13 cellular contexts compared by ENCODE assay signal in genomic region chr7:140678816-140679130, GRCh38. TPM values are rescaled to one million over a fixed set of nuclear protein-coding genes. Genes with fewer than 3 reads are reported as not detected.
DNase-seq lines count a peak whose midpoint lies in the region; ATAC-seq, FAIRE-seq and TF ChIP-seq lines count a peak whose summit lies in the region.
"Had no signal": no experiment of that assay in that cellular context is flagged by ENCODE, and none has a peak within 500 bp of the region (broad histone marks: within the 10 kb centered on the region; RNA-seq: fewer than 3 reads in every experiment).

No MANE protein-coding gene starts in this region.

- no peak overlapping the region for H3K27ac Mint-ChIP-seq in stimulated activated naive CD8-positive, alpha-beta T cell treated with anti-CD3 and anti-CD28 coated beads, Interleukin-15, amount 100 ng/mL, for 72 hours
- H3K27ac Mint-ChIP-seq: IgD-negative memory B cell had no signal

- no peak overlapping the region for H3K9ac ChIP-seq in kidney (ENCODE audit: low read length in 2 of 2)
- H3K9ac ChIP-seq: GM23248 had no signal

- no peak for TF ChIP-seq EP300 in stomach (IDR thresholded peaks at IDR 0.05)

- no peak for TF ChIP-seq POLR2A in stomach (IDR thresholded peaks at IDR 0.05)

- no peak for TF ChIP-seq CTCF in kidney (IDR thresholded peaks at IDR 0.05; ENCODE audit: borderline replicate concordance, extremely low read depth, insufficient read depth)
- no peak for TF ChIP-seq CTCF in stomach (IDR thresholded peaks at IDR 0.05)
- no peak for TF ChIP-seq CTCF in GM20000 (IDR thresholded peaks at IDR 0.05; ENCODE audit: extremely low read depth, missing control alignments)

- DNase-seq in stimulated activated naive CD8-positive, alpha-beta T cell treated with anti-CD3 and anti-CD28 coated beads, Interleukin-15, amount 100 ng/mL, for 72 hours: no peak
- no peak for DNase-seq in stimulated activated naive CD8-positive, alpha-beta T cell treated with anti-CD3 and anti-CD28 coated beads, Interleukin-15, Interleukin-2, amounts not matched to agents 100 U/mL and 50 U/mL, for 24 hours
- DNase-seq in kidney: peak; percentile 46
- peak; percentile 11 for DNase-seq in stomach
- no peak for DNase-seq in GM20000 (ENCODE audit: low spot score)
- DNase-seq in HTR-8/SVneo (ENCODE audit: insufficient read length, low spot score): no peak
- DNase-seq: DMS53, GF-D8, GM23248 had no signal

- H3K4me1 Mint-ChIP-seq in stimulated activated naive CD8-positive, alpha-beta T cell treated with anti-CD3 and anti-CD28 coated beads, Interleukin-15, amount 100 ng/mL, for 72 hours: peaks cover 40% of the 10 kb centered on the region

- no peak overlapping the region for H3K27ac ChIP-seq in kidney (ENCODE audit: low read depth in 2 of 2, low read length in 2 of 2)
- no peak overlapping the region for H3K27ac ChIP-seq in stomach
- H3K27ac ChIP-seq: A549, GM23248 had no signal

- H3K36me3 ChIP-seq in kidney (ENCODE audit: control insufficient read depth in 1 of 2, insufficient read depth in 2 of 2, low read length in 2 of 2): peaks cover 3 to 9% of the 10 kb centered on the region in 2 donors
- peaks cover 20 to 69% (median 55%) of the 10 kb centered on the region in 4 donors for H3K36me3 ChIP-seq in stomach

- no peaks in the 10 kb centered on the region for H3K27me3 Mint-ChIP-seq in stimulated activated naive CD8-positive, alpha-beta T cell treated with anti-CD3 and anti-CD28 coated beads, Interleukin-15, amount 100 ng/mL, for 72 hours
- H3K27me3 Mint-ChIP-seq: IgD-negative memory B cell had no signal

- H3K4me3 ChIP-seq in kidney (ENCODE audit: low read length in 2 of 2): no peak overlapping the region
- no peak overlapping the region for H3K4me3 ChIP-seq in stomach
- H3K4me3 ChIP-seq: A549, GM23248 had no signal

- WGBS in stomach, 5 donors: 95 to 99% (median 98%) methylated on average over 7 of the region's 7 CpGs

- H3K9me3 Mint-ChIP-seq in stimulated activated naive CD8-positive, alpha-beta T cell treated with anti-CD3 and anti-CD28 coated beads, Interleukin-15, amount 100 ng/mL, for 72 hours: no peaks in the 10 kb centered on the region
- H3K9me3 Mint-ChIP-seq: IgD-negative memory B cell had no signal

- no peaks in the 10 kb centered on the region for H3K27me3 ChIP-seq in stomach

- FAIRE-seq in kidney (lab: Jason Lieb, UNC): no peak
- FAIRE-seq in HTR-8/SVneo (lab: Jason Lieb, UNC): no peak
- FAIRE-seq: A549, GM19239, H54 had no signal

- H3K9me3 ChIP-seq in kidney (ENCODE audit: control insufficient read depth in 1 of 2, low read length in 2 of 2): no peaks in the 10 kb centered on the region
- H3K9me3 ChIP-seq in stomach: no peaks in the 10 kb centered on the region
- H3K9me3 ChIP-seq: A549 had no signal

- intact Hi-C loops in kidney (cut with DNase I) (no loop called here), stomach (cut with DNase I; ENCODE audit: low total_unique reads) (no loop called here)

- H3K4me1 ChIP-seq in kidney (ENCODE audit: control insufficient read depth in 1 of 2, insufficient read depth in 1 of 2, low read depth in 1 of 2, low read length in 2 of 2) (peaks cover 0 to 12% of the 10 kb centered on the region in 2 donors), stomach (peaks cover 14 to 25% (median 19%) of the 10 kb centered on the region in 4 donors)

- ATAC-seq in stimulated activated naive CD8-positive, alpha-beta T cell treated with anti-CD3 and anti-CD28 coated beads, Interleukin-15, amount 100 ng/mL, for 72 hours: peak; percentile 41
- no peak for ATAC-seq in stimulated activated naive CD8-positive, alpha-beta T cell treated with anti-CD3 and anti-CD28 coated beads, Interleukin-15, Interleukin-2, amounts not matched to agents 100 U/mL and 50 U/mL, for 24 hours
- ATAC-seq: A549 had no signal

- H3K4me3 Mint-ChIP-seq in stimulated activated naive CD8-positive, alpha-beta T cell treated with anti-CD3 and anti-CD28 coated beads, Interleukin-15, amount 100 ng/mL, for 72 hours: no peak overlapping the region

RNA-seq across cellular contexts. Expression of gene ADCK2, which starts 6.0 kb away (rescaled TPM):
- total RNA-seq in kidney (18.7 TPM), stomach (10 to 100 TPM in 4 of 5 donors, 1 to 10 TPM in 1; 2.7 to 62.3 (median 22.0) TPM)
- polyA plus RNA-seq in kidney (ENCODE audit: insufficient read depth, low read depth, low replicate concordance) (18.8 TPM), stomach (10 to 100 TPM in 2 of 3 donors, 1 to 10 TPM in 1; 8.7 to 20.9 (median 10.5) TPM)

RNA-seq across cellular contexts. Expression of gene NDUFB2, which starts 17.7 kb away (rescaled TPM):
- total RNA-seq in kidney (255 TPM), stomach (100 to 1,000 TPM in 1 of 5 donors, 10 to 100 TPM in 4; 25.2 to 104 (median 89.3) TPM)
- polyA plus RNA-seq in kidney (ENCODE audit: insufficient read depth, low read depth, low replicate concordance) (998 TPM), stomach (100 to 1,000 TPM; 311 to 608 (median 464) TPM)

RNA-seq across cellular contexts. Expression of gene DENND2A, which starts 38.2 kb away (rescaled TPM):
- total RNA-seq in kidney: 18.0 TPM
- 6.5 TPM for polyA plus RNA-seq in kidney (ENCODE audit: insufficient read depth, low read depth, low replicate concordance)
- 10 to 100 TPM in 1 of 5 donors, 1 to 10 TPM in 4; 4.1 to 17.8 (median 6.2) TPM for total RNA-seq in stomach
- 10 to 100 TPM in 1 of 3 donors, 1 to 10 TPM in 2; 1.8 to 11.5 (median 8.3) TPM for polyA plus RNA-seq in stomach
- polyA plus RNA-seq: IgD-negative memory B cell had no signal

Comparison
In these comparisons a context has a peak if more than half of its experiments do, and no peak if none do; other contexts are left out.
1. DNase-seq: peak in kidney (single experiment) and stomach (single experiment); none in stimulated activated naive CD8-positive, alpha-beta T cell treated with anti-CD3 and anti-CD28 coated beads, Interleukin-15, amount 100 ng/mL, for 72 hours (0 of 2), stimulated activated naive CD8-positive, alpha-beta T cell treated with anti-CD3 and anti-CD28 coated beads, Interleukin-15, Interleukin-2, amounts not matched to agents 100 U/mL and 50 U/mL, for 24 hours (single experiment), GM20000 (single experiment) and HTR-8/SVneo (single experiment).